ENCODE assay signal across 15 cellular contexts in genomic region chr3:149153402-149153801, GRCh38. TPM values are rescaled to one million over a fixed set of nuclear protein-coding genes. Genes with fewer than 3 reads are reported as not detected.
DNase-seq lines count a peak whose midpoint lies in the region.
"Had no signal": no experiment of that assay in that cellular context is flagged by ENCODE, and none has a peak within 500 bp of the region (broad histone marks: within the 10 kb centered on the region; RNA-seq: fewer than 3 reads in every experiment).

No MANE protein-coding gene starts in this region.

- no peak overlapping the region for H3K4me3 ChIP-seq in H7 (ENCODE audit: insufficient read depth, low read depth, low read length)

- intact Hi-C loops in activated T-helper 2 cell treated with anti-CD3 and anti-CD28 coated beads, Interferon-gamma antibody, Interleukin-2, Interleukin-4, amounts not matched to agents 10 μg/mL and 5 μg/mL and 100 μg/mL, durations not matched to agents 14 hours and 24 hours and 36 hours (cut with micrococcal nuclease), result loop anchor here (2.0 kb wide), 2 partner anchors 23 to 71 kb away; no protein-coding TSS in a partner anchor

- DNase-seq in DMS 273 (lab: John Stamatoyannopoulos, UW; ENCODE audit: unreplicated experiment) (peak; percentile 25), DMS 273 treated with DMSO at 0.1 percent for 48 hours (lab: John Stamatoyannopoulos, UW) (no peak), EH (ENCODE audit: low read depth) (peak; percentile 41), RPMI7951 (ENCODE audit: low read depth) (peak; percentile 49), myocyte (ENCODE audit: low read depth) (peak; percentile 41), H7 (no peak), retina (no peak)
- DNase-seq in activated T-helper 2 cell treated with anti-CD3 and anti-CD28 coated beads, Interferon-gamma antibody, Interleukin-2, Interleukin-4, amounts not matched to agents 10 μg/mL and 5 μg/mL and 100 μg/mL, durations not matched to agents 14 hours and 24 hours and 36 hours (ENCODE audit: low spot score), result no peak
- DNase-seq: DND-41, NCI-H1048, NCI-H146, NCI-H2081 treated with DMSO at 0.1 percent for 48 hours, NCI-H446, NCI-H774, SHP77 treated with DMSO at 0.1 percent for 48 hours had no signal

- H3K9me3 Mint-ChIP-seq in activated T-helper 2 cell treated with anti-CD3 and anti-CD28 coated beads, Interferon-gamma antibody, Interleukin-2, Interleukin-4, amounts not matched to agents 10 μg/mL and 5 μg/mL and 100 μg/mL, durations not matched to agents 14 hours and 24 hours and 36 hours, result no peaks in the 10 kb centered on the region

- H3K27me3 ChIP-seq in H7 (ENCODE audit: control insufficient read depth, insufficient read depth, low read length), result no peaks in the 10 kb centered on the region

- peaks cover 18% of the 10 kb centered on the region for H3K4me1 Mint-ChIP-seq in activated T-helper 2 cell treated with anti-CD3 and anti-CD28 coated beads, Interferon-gamma antibody, Interleukin-2, Interleukin-4, amounts not matched to agents 10 μg/mL and 5 μg/mL and 100 μg/mL, durations not matched to agents 14 hours and 24 hours and 36 hours (ENCODE audit: low read depth)

- no peaks in the 10 kb centered on the region for H3K27me3 Mint-ChIP-seq in activated T-helper 2 cell treated with anti-CD3 and anti-CD28 coated beads, Interferon-gamma antibody, Interleukin-2, Interleukin-4, amounts not matched to agents 10 μg/mL and 5 μg/mL and 100 μg/mL, durations not matched to agents 14 hours and 24 hours and 36 hours (ENCODE audit: low read depth)

- no peak overlapping the region for H3K27ac Mint-ChIP-seq in activated T-helper 2 cell treated with anti-CD3 and anti-CD28 coated beads, Interferon-gamma antibody, Interleukin-2, Interleukin-4, amounts not matched to agents 10 μg/mL and 5 μg/mL and 100 μg/mL, durations not matched to agents 14 hours and 24 hours and 36 hours

- H3K4me3 Mint-ChIP-seq in activated T-helper 2 cell treated with anti-CD3 and anti-CD28 coated beads, Interferon-gamma antibody, Interleukin-2, Interleukin-4, amounts not matched to agents 10 μg/mL and 5 μg/mL and 100 μg/mL, durations not matched to agents 14 hours and 24 hours and 36 hours (ENCODE audit: low read depth), result no peak overlapping the region

- H3K36me3 Mint-ChIP-seq in activated T-helper 2 cell treated with anti-CD3 and anti-CD28 coated beads, Interferon-gamma antibody, Interleukin-2, Interleukin-4, amounts not matched to agents 10 μg/mL and 5 μg/mL and 100 μg/mL, durations not matched to agents 14 hours and 24 hours and 36 hours (ENCODE audit: low read depth), result peaks cover 66% of the 10 kb centered on the region

- peaks cover 21% of the 10 kb centered on the region for H3K36me3 ChIP-seq in H7 (replicated peaks; ENCODE audit: control insufficient read depth, insufficient read depth, low read length)

RNA-seq across cellular contexts. Expression of gene HPS3, which starts 24.0 kb away (rescaled TPM):
- total RNA-seq in RPMI7951 (2014; rRNA removed; shearing (Covaris generic)), result 40.5 and 50.3 TPM in 2 replicates
- total RNA-seq in myocyte, result 20.2 and 22.0 TPM in 2 replicates
- polyA plus RNA-seq in myocyte (2012), result 8.1 TPM
- 0.14 and 0.15 TPM in 2 replicates for total RNA-seq in H7 (2014; rRNA removed; shearing (Covaris generic))
- 20.2 and 24.4 TPM in 2 replicates for total RNA-seq in activated T-helper 2 cell treated with anti-CD3 and anti-CD28 coated beads, Interferon-gamma antibody, Interleukin-2, Interleukin-4, amounts not matched to agents 10 μg/mL and 5 μg/mL and 100 μg/mL, durations not matched to agents 14 hours and 24 hours and 36 hours

Comparison
In these comparisons a context has a peak if more than half of its experiments do, and no peak if none do; other contexts are left out.
1. DNase-seq: peak in DMS 273 (single experiment), EH (single experiment), RPMI7951 (single experiment) and myocyte (single experiment); none in DMS 273 treated with DMSO at 0.1 percent for 48 hours (single experiment), H7 (single experiment), retina (single experiment) and activated T-helper 2 cell treated with anti-CD3 and anti-CD28 coated beads, Interferon-gamma antibody, Interleukin-2, Interleukin-4, amounts not matched to agents 10 μg/mL and 5 μg/mL and 100 μg/mL, durations not matched to agents 14 hours and 24 hours and 36 hours (single experiment).
2. RNA of gene HPS3, which starts 24.0 kb away (total RNA-seq): 40.5 to 50.3 TPM in RPMI7951, 20.2 to 22.0 TPM in myocyte and 20.2 to 24.4 TPM in activated T-helper 2 cell treated with anti-CD3 and anti-CD28 coated beads, Interferon-gamma antibody, Interleukin-2, Interleukin-4, amounts not matched to agents 10 μg/mL and 5 μg/mL and 100 μg/mL, durations not matched to agents 14 hours and 24 hours and 36 hours; 0.14 to 0.15 TPM in H7; every median in the first group is over 10 times any median in the second.